8 cellular contexts compared by ENCODE assay signal in the genomic region with DNA sequence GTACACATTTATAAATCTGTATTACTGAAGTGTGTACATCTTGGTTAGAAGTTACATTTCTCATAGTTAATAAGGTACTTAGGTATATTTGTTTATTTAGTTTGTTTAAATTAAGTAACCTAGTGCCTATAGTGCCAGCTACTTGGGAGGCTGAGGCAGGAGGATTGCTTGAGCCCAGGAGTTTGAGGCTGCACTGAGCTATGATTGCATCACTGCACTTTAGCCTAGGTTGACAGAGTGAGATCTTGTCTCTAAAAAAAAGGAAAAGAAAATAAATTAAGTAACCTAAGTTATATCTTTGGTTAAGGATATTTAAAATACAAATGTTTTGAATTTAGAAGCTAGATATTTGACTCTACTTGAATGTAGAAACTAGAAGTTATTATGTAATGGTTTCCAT.
"Had no signal": no experiment of that assay in that cellular context is flagged by ENCODE, and none has a peak within 500 bp of the region (broad histone marks: within the 10 kb centered on the region; RNA-seq: fewer than 3 reads in every experiment).

No MANE protein-coding gene starts in this region.

- H2AFZ ChIP-seq: GM23248 had no signal

- H3K9ac ChIP-seq: GM23248 had no signal

- ATAC-seq: HCT116 had no signal

- DNase-seq: GM23248, GOT3, H7, HFFc6, KG1 had no signal

- H3K9me3 ChIP-seq: HAP-1 had no signal

- H3K4me3 ChIP-seq: GM23248, HAP-1 had no signal

- H3K4me1 ChIP-seq: HAP-1 had no signal

- H3K36me3 ChIP-seq: HAP-1 had no signal

- H3K27ac ChIP-seq: GM23248, HL-60 had no signal
